ENCODE assay signal across 33 cellular contexts in genomic region chr7:124349443-124349842, GRCh38.
"Had no signal": no experiment of that assay in that cellular context is flagged by ENCODE, and none has a peak within 500 bp of the region (broad histone marks: within the 10 kb centered on the region; RNA-seq: fewer than 3 reads in every experiment).

No MANE protein-coding gene starts in this region.

- H3K4me3 ChIP-seq: breast epithelium, esophagus muscularis mucosa, heart left ventricle, left ventricle myocardium inferior, pancreas, prostate gland, skin epidermis, upper lobe of left lung, vagina had no signal

- H3K27me3 Mint-ChIP-seq: activated CD4-positive, alpha-beta memory T cell treated with anti-CD3 and anti-CD28 coated beads, Interleukin-2, amount 10 ng/mL, durations not matched to agents 7 days and 5 days; activated CD4-positive, alpha-beta T cell treated with anti-CD3 and anti-CD28 coated beads, Interleukin-2, amount 10 ng/mL, durations not matched to agents 7 days and 5 days; activated T-cell treated with anti-CD3 and anti-CD28 coated beads, Interleukin-2, amount 50 U/mL, for 24 hours; central memory CD8-positive, alpha-beta T cell; dendritic cell treated with granulocyte-macrophage colony-stimulating factor and Interleukin-4, amounts not matched to agents 40 ng/mL and 50 ng/mL, for 4 days; naive B cell; stimulated activated memory B cell treated with anti-CD40 and anti-IgM and Interleukin-4, amounts not matched to agents 10 μg/mL and 1 μg/mL and 100 μg/mL, for 72 hours; stimulated activated naive CD8-positive, alpha-beta T cell treated with anti-CD3 and anti-CD28 coated beads, Interleukin-15, amount 100 ng/mL, for 72 hours had no signal

- H3K36me3 Mint-ChIP-seq: mesothelial cell of epicardium; naive B cell; stimulated activated memory B cell treated with anti-CD40 and anti-IgM and Interleukin-4, amounts not matched to agents 10 μg/mL and 1 μg/mL and 100 μg/mL, for 72 hours; WTC11 had no signal

- H3K9me3 ChIP-seq: breast epithelium, prostate gland, upper lobe of left lung, vagina had no signal

- H3K27ac Mint-ChIP-seq: activated CD4-positive, alpha-beta memory T cell treated with anti-CD3 and anti-CD28 coated beads, Interleukin-2, amount 10 ng/mL, durations not matched to agents 7 days and 5 days; activated CD4-positive, alpha-beta T cell treated with anti-CD3 and anti-CD28 coated beads, Interleukin-2, amount 10 ng/mL, durations not matched to agents 7 days and 5 days; activated T-cell treated with anti-CD3 and anti-CD28 coated beads, Interleukin-2, amount 50 U/mL, for 24 hours; dendritic cell treated with granulocyte-macrophage colony-stimulating factor and Interleukin-4, amounts not matched to agents 40 ng/mL and 50 ng/mL, for 4 days; mesothelial cell of epicardium; naive B cell; stimulated activated memory B cell treated with anti-CD40 and anti-IgM and Interleukin-4, amounts not matched to agents 10 μg/mL and 1 μg/mL and 100 μg/mL, for 72 hours; stimulated activated naive CD8-positive, alpha-beta T cell treated with anti-CD3 and anti-CD28 coated beads, Interleukin-15, amount 100 ng/mL, for 72 hours; T-helper 1 cell treated with Interleukin-12 subunit alpha and Interleukin-12 subunit beta and Interleukin-4 antibody, amounts not matched to agents 30 μg/mL and 1 μg/mL, for 36 hours; WTC11 had no signal

- DNase-seq: activated CD4-positive, alpha-beta memory T cell treated with anti-CD3 and anti-CD28 coated beads, Interleukin-2, amount 10 ng/mL, durations not matched to agents 7 days and 5 days; activated CD4-positive, alpha-beta T cell treated with anti-CD3 and anti-CD28 coated beads for 1 hour; activated CD4-positive, alpha-beta T cell treated with anti-CD3 and anti-CD28 coated beads, Interleukin-2, amount 10 ng/mL, durations not matched to agents 7 days and 5 days; activated CD8-positive, alpha-beta memory T cell treated with anti-CD3 and anti-CD28 coated beads, Interleukin-2, amount 50 U/mL, for 48 hours; activated gamma-delta T cell treated with Interleukin-2 at 50 U/mL for 16 hours; activated naive CD4-positive, alpha-beta T cell treated with anti-CD3 and anti-CD28 coated beads, Interleukin-2, amount 50 U/mL, for 16 hours; activated T-cell treated with anti-CD3 and anti-CD28 coated beads, Interleukin-2, amount 50 U/mL, for 24 hours; amygdala; foreskin keratinocyte; heart left ventricle; hypothalamus; left ventricle myocardium inferior; naive B cell; nucleus accumbens; pancreas; retina; stimulated activated CD4-positive, alpha-beta T cell treated with anti-CD3 and anti-CD28 coated beads, Interleukin-4, amount 100 ng/mL, for 24 hours; stimulated activated naive CD8-positive, alpha-beta T cell treated with anti-CD3 and anti-CD28 coated beads, Interleukin-15, amount 100 ng/mL, for 72 hours; substantia nigra; T-helper 9 cell; upper lobe of left lung had no signal

- H3K36me3 ChIP-seq: breast epithelium, esophagus muscularis mucosa, heart left ventricle, left ventricle myocardium inferior, pancreas, prostate gland, upper lobe of left lung, vagina had no signal

- ATAC-seq: foreskin keratinocyte; heart left ventricle; pancreas; sciatic nerve; stimulated activated memory B cell treated with anti-CD40 and anti-IgM and Interleukin-4, amounts not matched to agents 10 μg/mL and 1 μg/mL and 100 μg/mL, for 72 hours; stimulated activated naive CD8-positive, alpha-beta T cell treated with anti-CD3 and anti-CD28 coated beads, Interleukin-15, amount 100 ng/mL, for 72 hours; WTC11 had no signal

- H3K4me1 ChIP-seq: breast epithelium, esophagus muscularis mucosa, foreskin keratinocyte, prostate gland, upper lobe of left lung, vagina had no signal

- H3K4me3 Mint-ChIP-seq: activated CD4-positive, alpha-beta memory T cell treated with anti-CD3 and anti-CD28 coated beads, Interleukin-2, amount 10 ng/mL, durations not matched to agents 7 days and 5 days; activated CD4-positive, alpha-beta T cell treated with anti-CD3 and anti-CD28 coated beads, Interleukin-2, amount 10 ng/mL, durations not matched to agents 7 days and 5 days; activated T-cell treated with anti-CD3 and anti-CD28 coated beads, Interleukin-2, amount 50 U/mL, for 24 hours; central memory CD8-positive, alpha-beta T cell; dendritic cell treated with granulocyte-macrophage colony-stimulating factor and Interleukin-4, amounts not matched to agents 40 ng/mL and 50 ng/mL, for 4 days; mesothelial cell of epicardium; naive B cell; stimulated activated memory B cell treated with anti-CD40 and anti-IgM and Interleukin-4, amounts not matched to agents 10 μg/mL and 1 μg/mL and 100 μg/mL, for 72 hours; stimulated activated naive CD8-positive, alpha-beta T cell treated with anti-CD3 and anti-CD28 coated beads, Interleukin-15, amount 100 ng/mL, for 72 hours; T-helper 1 cell treated with Interleukin-12 subunit alpha and Interleukin-12 subunit beta and Interleukin-4 antibody, amounts not matched to agents 30 μg/mL and 1 μg/mL, for 36 hours; WTC11 had no signal

- H3K4me1 Mint-ChIP-seq: activated CD4-positive, alpha-beta memory T cell treated with anti-CD3 and anti-CD28 coated beads, Interleukin-2, amount 10 ng/mL, durations not matched to agents 7 days and 5 days; activated CD4-positive, alpha-beta T cell treated with anti-CD3 and anti-CD28 coated beads, Interleukin-2, amount 10 ng/mL, durations not matched to agents 7 days and 5 days; central memory CD8-positive, alpha-beta T cell; mesothelial cell of epicardium; naive B cell; stimulated activated memory B cell treated with anti-CD40 and anti-IgM and Interleukin-4, amounts not matched to agents 10 μg/mL and 1 μg/mL and 100 μg/mL, for 72 hours; stimulated activated naive CD8-positive, alpha-beta T cell treated with anti-CD3 and anti-CD28 coated beads, Interleukin-15, amount 100 ng/mL, for 72 hours had no signal

- H3K9me3 Mint-ChIP-seq: activated CD4-positive, alpha-beta T cell treated with anti-CD3 and anti-CD28 coated beads, Interleukin-2, amount 10 ng/mL, durations not matched to agents 7 days and 5 days had no signal

- H3K27ac ChIP-seq: breast epithelium, esophagus muscularis mucosa, foreskin keratinocyte, heart left ventricle, left ventricle myocardium inferior, pancreas, prostate gland, skin epidermis, upper lobe of left lung, vagina had no signal

- H3K27me3 ChIP-seq: breast epithelium, esophagus muscularis mucosa, foreskin keratinocyte, heart left ventricle, pancreas, upper lobe of left lung, vagina had no signal
